In genomic region chr1:159161001-159161718, GRCh38 we compare ENCODE assay signal across 1 cellular context.
TF ChIP-seq lines count a peak whose summit lies in the region.

No MANE protein-coding gene starts in this region.

TF ChIP-seq in IMR-90, 13 proteins besides CTCF, POLR2A, EP300 and RAD21:
- TF ChIP-seq RFX5 (IDR thresholded peaks at IDR 0.05; ENCODE audit: low read depth, low read length) (no peak), FOS (IDR thresholded peaks at IDR 0.05; ENCODE audit: low read depth, low read length) (peak; percentile 49; the same call in 1 of the 2 replicates), SMC3 (IDR thresholded peaks at IDR 0.05; ENCODE audit: low read depth, low read length) (peak; percentile 93), NFE2L2 (IDR thresholded peaks at IDR 0.05; ENCODE audit: low read depth, low read length) (no peak), MAZ (IDR thresholded peaks at IDR 0.05; ENCODE audit: borderline replicate concordance, low read depth, low read length) (0 out of 2 replicates have a peak, but pooled peaks have one; percentile 18)
TF ChIP-seq in IMR-90: peak in this region for 3.
